Comparison of ENCODE assay signal across 2 cellular contexts in the genomic region with DNA sequence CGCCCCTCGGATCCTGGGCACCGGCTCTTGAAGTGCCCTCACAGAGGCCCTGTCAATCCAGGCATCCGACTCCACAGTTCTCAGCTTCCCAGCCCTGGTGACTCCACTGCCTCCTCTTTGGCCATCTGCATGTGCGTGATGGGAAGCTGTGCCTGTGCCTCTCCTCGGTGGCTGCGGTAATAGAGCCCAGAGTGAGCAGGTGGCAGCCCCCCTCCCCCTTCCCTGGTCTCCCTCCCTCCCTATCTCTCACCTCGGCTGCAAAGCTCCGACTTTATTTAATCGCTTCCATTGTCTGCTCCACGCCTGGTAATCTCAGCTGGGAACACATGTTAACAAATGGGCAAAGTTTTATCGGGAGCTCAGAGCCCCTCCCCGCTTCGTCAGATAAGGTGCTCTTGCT.
TF ChIP-seq lines count a peak whose summit lies in the region.

No MANE protein-coding gene starts in this region.

TF ChIP-seq in SK-N-SH, 30 proteins besides CTCF, POLR2A, EP300 and RAD21 (continued from another document):
- TF ChIP-seq JUND (IDR thresholded peaks at IDR 0.05) (no peak), FOSL2 (IDR thresholded peaks at IDR 0.05; ENCODE audit: borderline replicate concordance, low read depth) (no peak)
TF ChIP-seq in SK-N-SH: peak in this region for 1.

TF ChIP-seq in SK-N-SH treated with all-trans-retinoic acid at 6 μM for 48 hours, 23 proteins besides CTCF, POLR2A, EP300 and RAD21 (continued from another document):
- TF ChIP-seq, protein P1, sequence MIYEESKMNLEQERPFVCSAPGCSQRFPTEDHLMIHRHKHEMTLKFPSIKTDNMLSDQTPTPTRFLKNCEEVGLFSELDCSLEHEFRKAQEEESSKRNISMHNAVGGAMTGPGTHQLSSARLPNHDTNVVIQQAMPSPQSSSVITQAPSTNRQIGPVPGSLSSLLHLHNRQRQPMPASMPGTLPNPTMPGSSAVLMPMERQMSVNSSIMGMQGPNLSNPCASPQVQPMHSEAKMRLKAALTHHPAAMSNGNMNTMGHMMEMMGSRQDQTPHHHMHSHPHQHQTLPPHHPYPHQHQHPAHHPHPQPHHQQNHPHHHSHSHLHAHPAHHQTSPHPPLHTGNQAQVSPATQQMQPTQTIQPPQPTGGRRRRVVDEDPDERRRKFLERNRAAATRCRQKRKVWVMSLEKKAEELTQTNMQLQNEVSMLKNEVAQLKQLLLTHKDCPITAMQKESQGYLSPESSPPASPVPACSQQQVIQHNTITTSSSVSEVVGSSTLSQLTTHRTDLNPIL (CRISPR knock-in tag; IDR thresholded peaks at IDR 0.05; ENCODE audit: low read depth): no peak
- TF ChIP-seq, protein P2, sequence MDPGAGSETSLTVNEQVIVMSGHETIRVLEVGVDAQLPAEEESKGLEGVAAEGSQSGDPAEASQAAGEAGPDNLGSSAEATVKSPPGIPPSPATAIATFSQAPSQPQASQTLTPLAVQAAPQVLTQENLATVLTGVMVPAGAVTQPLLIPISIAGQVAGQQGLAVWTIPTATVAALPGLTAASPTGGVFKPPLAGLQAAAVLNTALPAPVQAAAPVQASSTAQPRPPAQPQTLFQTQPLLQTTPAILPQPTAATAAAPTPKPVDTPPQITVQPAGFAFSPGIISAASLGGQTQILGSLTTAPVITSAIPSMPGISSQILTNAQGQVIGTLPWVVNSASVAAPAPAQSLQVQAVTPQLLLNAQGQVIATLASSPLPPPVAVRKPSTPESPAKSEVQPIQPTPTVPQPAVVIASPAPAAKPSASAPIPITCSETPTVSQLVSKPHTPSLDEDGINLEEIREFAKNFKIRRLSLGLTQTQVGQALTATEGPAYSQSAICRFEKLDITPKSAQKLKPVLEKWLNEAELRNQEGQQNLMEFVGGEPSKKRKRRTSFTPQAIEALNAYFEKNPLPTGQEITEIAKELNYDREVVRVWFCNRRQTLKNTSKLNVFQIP (CRISPR knock-in tag; IDR thresholded peaks at IDR 0.05; ENCODE audit: borderline replicate concordance, low read depth): no peak
- TF ChIP-seq SNAI2 (CRISPR knock-in tag; IDR thresholded peaks at IDR 0.05): no peak
- TF ChIP-seq, protein P3, sequence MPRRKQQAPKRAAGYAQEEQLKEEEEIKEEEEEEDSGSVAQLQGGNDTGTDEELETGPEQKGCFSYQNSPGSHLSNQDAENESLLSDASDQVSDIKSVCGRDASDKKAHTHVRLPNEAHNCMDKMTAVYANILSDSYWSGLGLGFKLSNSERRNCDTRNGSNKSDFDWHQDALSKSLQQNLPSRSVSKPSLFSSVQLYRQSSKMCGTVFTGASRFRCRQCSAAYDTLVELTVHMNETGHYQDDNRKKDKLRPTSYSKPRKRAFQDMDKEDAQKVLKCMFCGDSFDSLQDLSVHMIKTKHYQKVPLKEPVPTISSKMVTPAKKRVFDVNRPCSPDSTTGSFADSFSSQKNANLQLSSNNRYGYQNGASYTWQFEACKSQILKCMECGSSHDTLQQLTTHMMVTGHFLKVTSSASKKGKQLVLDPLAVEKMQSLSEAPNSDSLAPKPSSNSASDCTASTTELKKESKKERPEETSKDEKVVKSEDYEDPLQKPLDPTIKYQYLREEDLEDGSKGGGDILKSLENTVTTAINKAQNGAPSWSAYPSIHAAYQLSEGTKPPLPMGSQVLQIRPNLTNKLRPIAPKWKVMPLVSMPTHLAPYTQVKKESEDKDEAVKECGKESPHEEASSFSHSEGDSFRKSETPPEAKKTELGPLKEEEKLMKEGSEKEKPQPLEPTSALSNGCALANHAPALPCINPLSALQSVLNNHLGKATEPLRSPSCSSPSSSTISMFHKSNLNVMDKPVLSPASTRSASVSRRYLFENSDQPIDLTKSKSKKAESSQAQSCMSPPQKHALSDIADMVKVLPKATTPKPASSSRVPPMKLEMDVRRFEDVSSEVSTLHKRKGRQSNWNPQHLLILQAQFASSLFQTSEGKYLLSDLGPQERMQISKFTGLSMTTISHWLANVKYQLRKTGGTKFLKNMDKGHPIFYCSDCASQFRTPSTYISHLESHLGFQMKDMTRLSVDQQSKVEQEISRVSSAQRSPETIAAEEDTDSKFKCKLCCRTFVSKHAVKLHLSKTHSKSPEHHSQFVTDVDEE (CRISPR knock-in tag; IDR thresholded peaks at IDR 0.05): no peak
- TF ChIP-seq, protein P4, sequence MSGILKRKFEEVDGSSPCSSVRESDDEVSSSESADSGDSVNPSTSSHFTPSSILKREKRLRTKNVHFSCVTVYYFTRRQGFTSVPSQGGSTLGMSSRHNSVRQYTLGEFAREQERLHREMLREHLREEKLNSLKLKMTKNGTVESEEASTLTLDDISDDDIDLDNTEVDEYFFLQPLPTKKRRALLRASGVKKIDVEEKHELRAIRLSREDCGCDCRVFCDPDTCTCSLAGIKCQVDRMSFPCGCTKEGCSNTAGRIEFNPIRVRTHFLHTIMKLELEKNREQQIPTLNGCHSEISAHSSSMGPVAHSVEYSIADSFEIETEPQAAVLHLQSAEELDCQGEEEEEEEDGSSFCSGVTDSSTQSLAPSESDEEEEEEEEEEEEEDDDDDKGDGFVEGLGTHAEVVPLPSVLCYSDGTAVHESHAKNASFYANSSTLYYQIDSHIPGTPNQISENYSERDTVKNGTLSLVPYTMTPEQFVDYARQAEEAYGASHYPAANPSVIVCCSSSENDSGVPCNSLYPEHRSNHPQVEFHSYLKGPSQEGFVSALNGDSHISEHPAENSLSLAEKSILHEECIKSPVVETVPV (CRISPR knock-in tag; IDR thresholded peaks at IDR 0.05): no peak
- no peak for TF ChIP-seq ZC3H10 (CRISPR knock-in tag; IDR thresholded peaks at IDR 0.05)
- TF ChIP-seq CSDC2 (CRISPR knock-in tag; IDR thresholded peaks at IDR 0.05): no peak
- no peak for TF ChIP-seq BACH2 (CRISPR knock-in tag; IDR thresholded peaks at IDR 0.05; ENCODE audit: borderline replicate concordance)
- no peak for TF ChIP-seq ESRRG (CRISPR knock-in tag; IDR thresholded peaks at IDR 0.05)
- TF ChIP-seq TCF4 (CRISPR knock-in tag; IDR thresholded peaks at IDR 0.05; ENCODE audit: borderline replicate concordance): no peak
- TF ChIP-seq ZFP3 (CRISPR knock-in tag; IDR thresholded peaks at IDR 0.05): no peak
- TF ChIP-seq ZNF8 (CRISPR knock-in tag; IDR thresholded peaks at IDR 0.05): no peak
- no peak for TF ChIP-seq OSR1 (CRISPR knock-in tag; IDR thresholded peaks at IDR 0.05)
- TF ChIP-seq ZNF70 (CRISPR knock-in tag; IDR thresholded peaks at IDR 0.05): no peak
- no peak for TF ChIP-seq RARB (CRISPR knock-in tag; IDR thresholded peaks at IDR 0.05)
